8 cellular contexts compared by ENCODE assay signal in the genomic region with DNA sequence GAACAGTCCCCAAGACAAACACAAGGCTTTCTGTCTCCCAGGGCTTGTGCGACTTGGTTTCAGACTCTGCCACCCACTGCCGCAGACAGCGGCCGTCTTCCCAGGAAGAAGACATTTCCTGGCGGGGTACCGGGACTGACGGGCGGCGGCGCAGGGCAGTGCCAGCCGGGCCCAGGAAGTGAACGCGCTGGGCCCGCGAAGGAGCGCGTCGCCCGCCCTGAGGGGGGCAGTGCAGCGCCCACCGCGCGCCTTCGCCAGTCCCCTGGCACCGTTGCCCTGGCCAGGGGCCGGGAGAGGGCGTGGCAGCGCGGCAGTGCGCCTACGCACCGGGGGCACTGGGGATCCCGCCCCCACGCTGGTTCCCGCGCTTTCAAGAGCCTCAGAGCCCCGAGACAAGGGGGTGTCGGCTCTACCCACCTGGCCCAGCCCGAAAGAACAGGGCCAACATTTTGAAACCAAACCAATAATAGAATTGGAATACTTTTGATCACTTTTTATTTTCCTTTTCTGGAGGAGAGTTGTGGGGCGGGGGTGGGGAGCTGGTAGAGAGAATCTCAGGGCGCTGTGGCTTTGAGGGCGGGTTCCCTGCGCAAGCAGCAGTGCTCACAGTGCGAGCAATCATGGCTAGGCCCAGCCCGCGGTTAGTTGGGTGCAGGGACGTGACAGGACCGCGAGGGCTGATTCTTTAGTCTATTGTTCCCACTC. TPM values are rescaled to one million over a fixed set of nuclear protein-coding genes. Genes with fewer than 3 reads are reported as not detected.
DNase-seq lines count a peak whose midpoint lies in the region; ATAC-seq lines count a peak whose summit lies in the region.

No MANE protein-coding gene starts in this region.

- ATAC-seq in HG02642 (IDR thresholded peaks at IDR 0.05; ENCODE audit: poor library complexity, unreplicated experiment): peak; percentile 69
- ATAC-seq in esophagus mucosa: peak; percentile 83
- ATAC-seq in naive thymus-derived CD8-positive, alpha-beta T cell: peak; percentile 93 to 96

- H3K4me1 Mint-ChIP-seq in naive thymus-derived CD8-positive, alpha-beta T cell: peaks cover 7 to 27% (median 17%) of the 10 kb centered on the region in 4 donors

- POLR2A ChIA-PET in naive thymus-derived CD8-positive, alpha-beta T cell (lab: Charles Lee): interaction anchor here (0.7 to 2.3 kb wide), 9 partner anchors 10 to 182 kb away, joined by 3 to 14 read pairs (median 4); partner anchors contain the start of gene SASH3

- no peaks in the 10 kb centered on the region for H3K36me3 ChIP-seq in urinary bladder (ENCODE audit: insufficient read depth)

- H3K4me1 ChIP-seq in urinary bladder (ENCODE audit: insufficient read depth): no peaks in the 10 kb centered on the region

- peak overlapping the region; percentile 61 to 84 (median 70) for H3K4me3 Mint-ChIP-seq in naive thymus-derived CD8-positive, alpha-beta T cell

- no peaks in the 10 kb centered on the region for H3K36me3 Mint-ChIP-seq in naive thymus-derived CD8-positive, alpha-beta T cell

- DNase-seq in DMS53 treated with DMSO at 0.1 percent for 48 hours (lab: John Stamatoyannopoulos, UW; ENCODE audit: unreplicated experiment): peak; percentile 46
- peak; percentile 45 for DNase-seq in NCI-H510A treated with DMSO at 0.1 percent for 48 hours (lab: John Stamatoyannopoulos, UW)
- DNase-seq in activated T-cell treated with anti-CD3 and anti-CD28 coated beads for 1 hour (ENCODE audit: low read depth): peak; percentile 23
- peak; percentile 24 to 74 (median 47) for DNase-seq in naive thymus-derived CD8-positive, alpha-beta T cell
- no peak for DNase-seq in GM19240 (ENCODE audit: insufficient read length, low spot score)

- H3K27me3 Mint-ChIP-seq in naive thymus-derived CD8-positive, alpha-beta T cell: no peaks in the 10 kb centered on the region

- H3K27ac ChIP-seq in urinary bladder (ENCODE audit: low read depth): no peak overlapping the region

- peaks cover 0 to 3% (median 0%) of the 10 kb centered on the region in 9 donors for H3K9me3 Mint-ChIP-seq in naive thymus-derived CD8-positive, alpha-beta T cell

- 5% methylated on average over 41 of the region's 49 CpGs for WGBS in urinary bladder

- peak overlapping the region; percentile 42 to 90 (median 79) for H3K27ac Mint-ChIP-seq in naive thymus-derived CD8-positive, alpha-beta T cell

- peak overlapping the region; percentile 30 for H3K4me3 ChIP-seq in urinary bladder (ENCODE audit: low read depth, low read length)

RNA-seq across cellular contexts. Expression of gene APLN, which starts 23.6 kb away (rescaled TPM):
- total RNA-seq in esophagus mucosa: 0.28 TPM
- total RNA-seq in naive thymus-derived CD8-positive, alpha-beta T cell: not detected
- polyA plus RNA-seq in naive thymus-derived CD8-positive, alpha-beta T cell: not detected
- 1.8 TPM for total RNA-seq in urinary bladder
- polyA plus RNA-seq in urinary bladder: 1.0 TPM
